1 cellular context compared by ENCODE assay signal in the genomic region with DNA sequence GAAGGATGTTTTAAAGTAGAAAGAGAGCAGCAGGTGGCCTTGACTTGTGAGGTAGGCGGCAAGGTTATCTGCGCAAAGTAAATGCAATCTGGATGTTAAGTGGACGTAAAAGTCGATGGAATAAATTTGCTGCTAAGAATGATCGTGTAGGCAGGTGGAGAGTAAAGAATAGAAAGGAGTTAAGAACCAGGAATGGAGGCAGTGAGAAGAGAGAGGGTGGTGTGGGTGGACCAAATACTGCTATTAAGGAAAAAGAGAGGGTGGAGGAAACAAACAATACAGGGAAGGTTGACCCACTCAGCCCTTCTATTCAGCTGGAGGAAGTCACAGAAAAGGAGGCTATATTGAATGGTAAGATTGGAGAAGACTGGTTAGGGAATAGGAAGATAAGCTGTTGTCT.
TF ChIP-seq lines count a peak whose summit lies in the region.

No MANE protein-coding gene starts in this region.

TF ChIP-seq in WTC11, 78 proteins besides CTCF, POLR2A, EP300 and RAD21 (continued from another document):
- TF ChIP-seq ZBTB21 (CRISPR knock-in tag; IDR thresholded peaks at IDR 0.05; ENCODE audit: borderline replicate concordance) (no peak), SP1 (CRISPR knock-in tag; conservative IDR thresholded peaks at IDR 0.05) (no peak), MXD4 (CRISPR knock-in tag; IDR thresholded peaks at IDR 0.05; ENCODE audit: borderline replicate concordance) (no peak), CREB1 (CRISPR knock-in tag; IDR thresholded peaks at IDR 0.05) (no peak), FOXP1 (CRISPR knock-in tag; IDR thresholded peaks at IDR 0.05; ENCODE audit: borderline replicate concordance) (no peak)
- TF ChIP-seq, protein P1, sequence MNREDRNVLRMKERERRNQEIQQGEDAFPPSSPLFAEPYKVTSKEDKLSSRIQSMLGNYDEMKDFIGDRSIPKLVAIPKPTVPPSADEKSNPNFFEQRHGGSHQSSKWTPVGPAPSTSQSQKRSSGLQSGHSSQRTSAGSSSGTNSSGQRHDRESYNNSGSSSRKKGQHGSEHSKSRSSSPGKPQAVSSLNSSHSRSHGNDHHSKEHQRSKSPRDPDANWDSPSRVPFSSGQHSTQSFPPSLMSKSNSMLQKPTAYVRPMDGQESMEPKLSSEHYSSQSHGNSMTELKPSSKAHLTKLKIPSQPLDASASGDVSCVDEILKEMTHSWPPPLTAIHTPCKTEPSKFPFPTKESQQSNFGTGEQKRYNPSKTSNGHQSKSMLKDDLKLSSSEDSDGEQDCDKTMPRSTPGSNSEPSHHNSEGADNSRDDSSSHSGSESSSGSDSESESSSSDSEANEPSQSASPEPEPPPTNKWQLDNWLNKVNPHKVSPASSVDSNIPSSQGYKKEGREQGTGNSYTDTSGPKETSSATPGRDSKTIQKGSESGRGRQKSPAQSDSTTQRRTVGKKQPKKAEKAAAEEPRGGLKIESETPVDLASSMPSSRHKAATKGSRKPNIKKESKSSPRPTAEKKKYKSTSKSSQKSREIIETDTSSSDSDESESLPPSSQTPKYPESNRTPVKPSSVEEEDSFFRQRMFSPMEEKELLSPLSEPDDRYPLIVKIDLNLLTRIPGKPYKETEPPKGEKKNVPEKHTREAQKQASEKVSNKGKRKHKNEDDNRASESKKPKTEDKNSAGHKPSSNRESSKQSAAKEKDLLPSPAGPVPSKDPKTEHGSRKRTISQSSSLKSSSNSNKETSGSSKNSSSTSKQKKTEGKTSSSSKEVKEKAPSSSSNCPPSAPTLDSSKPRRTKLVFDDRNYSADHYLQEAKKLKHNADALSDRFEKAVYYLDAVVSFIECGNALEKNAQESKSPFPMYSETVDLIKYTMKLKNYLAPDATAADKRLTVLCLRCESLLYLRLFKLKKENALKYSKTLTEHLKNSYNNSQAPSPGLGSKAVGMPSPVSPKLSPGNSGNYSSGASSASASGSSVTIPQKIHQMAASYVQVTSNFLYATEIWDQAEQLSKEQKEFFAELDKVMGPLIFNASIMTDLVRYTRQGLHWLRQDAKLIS (CRISPR knock-in tag; IDR thresholded peaks at IDR 0.05; ENCODE audit: borderline replicate concordance) = no peak
- TF ChIP-seq, protein P2, sequence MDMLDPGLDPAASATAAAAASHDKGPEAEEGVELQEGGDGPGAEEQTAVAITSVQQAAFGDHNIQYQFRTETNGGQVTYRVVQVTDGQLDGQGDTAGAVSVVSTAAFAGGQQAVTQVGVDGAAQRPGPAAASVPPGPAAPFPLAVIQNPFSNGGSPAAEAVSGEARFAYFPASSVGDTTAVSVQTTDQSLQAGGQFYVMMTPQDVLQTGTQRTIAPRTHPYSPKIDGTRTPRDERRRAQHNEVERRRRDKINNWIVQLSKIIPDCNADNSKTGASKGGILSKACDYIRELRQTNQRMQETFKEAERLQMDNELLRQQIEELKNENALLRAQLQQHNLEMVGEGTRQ (CRISPR knock-in tag; IDR thresholded peaks at IDR 0.05) = no peak
